8 cellular contexts compared by ENCODE assay signal in genomic region chr1:154386643-154387352, GRCh38. TPM values are rescaled to one million over a fixed set of nuclear protein-coding genes. Genes with fewer than 3 reads are reported as not detected.
DNase-seq lines count a peak whose midpoint lies in the region; ATAC-seq and TF ChIP-seq lines count a peak whose summit lies in the region.

No MANE protein-coding gene starts in this region.

- ATAC-seq in GM19324 (IDR thresholded peaks at IDR 0.05; ENCODE audit: low FRiP score, unreplicated experiment), result peak; percentile 76

- peak overlapping the region; percentile 60 for H3K4me3 Mint-ChIP-seq in activated naive CD4-positive, alpha-beta T cell treated with anti-CD3 and anti-CD28 coated beads for 36 hours

- H4K20me1 ChIP-seq in OCI-LY7 (ENCODE audit: insufficient read depth, low read length), result no peaks in the 10 kb centered on the region

- peak; percentile 11 for DNase-seq in OCI-LY7 (ENCODE audit: low spot score)
- peak; percentile 88 for DNase-seq in activated naive CD4-positive, alpha-beta T cell treated with anti-CD3 and anti-CD28 coated beads for 36 hours
- peak; percentile 67 to 72 for DNase-seq in stimulated activated CD4-positive, alpha-beta T cell treated with anti-CD3 and anti-CD28 coated beads, Interleukin-2, amount 100 ng/mL, for 48 hours
- DNase-seq in A172 (ENCODE audit: low spot score), result no peak
- no peak for DNase-seq in NK-92 treated with Interleukin-12 subunit alpha and Interleukin-12 subunit beta, amount 100 ng/mL, for 24 hours (lab: John Stamatoyannopoulos, UW)
- DNase-seq in HK-2 (ENCODE audit: unreplicated experiment), result no peak
- DNase-seq in DMS 273 treated with DMSO at 0.1 percent for 48 hours (lab: John Stamatoyannopoulos, UW), result no peak

- no TSS peak for BruUV-seq in OCI-LY7 (replicated peaks; lab: Mats Ljungman, UMichigan)

- no peaks in the 10 kb centered on the region for H3K79me2 ChIP-seq in OCI-LY7 (ENCODE audit: insufficient read depth, low read depth, low read length)

- H3K9me3 Mint-ChIP-seq in activated naive CD4-positive, alpha-beta T cell treated with anti-CD3 and anti-CD28 coated beads for 36 hours, result no peaks in the 10 kb centered on the region

- H2AFZ ChIP-seq in OCI-LY7 (ENCODE audit: low read length), result peak overlapping the region; percentile 87

- H3K4me2 ChIP-seq in OCI-LY7 (ENCODE audit: low read length), result peak overlapping the region; percentile 4; the same call in 1 of the 2 replicates

- no peaks in the 10 kb centered on the region for H3K9me3 ChIP-seq in OCI-LY7 (ENCODE audit: low read length)

- H3K27ac ChIP-seq in OCI-LY7 (ENCODE audit: low read depth, low read length, poor library complexity, severe bottlenecking), result no peak overlapping the region

- H3K4me1 Mint-ChIP-seq in activated naive CD4-positive, alpha-beta T cell treated with anti-CD3 and anti-CD28 coated beads for 36 hours (ENCODE audit: low read depth), result peaks cover 39% of the 10 kb centered on the region

- no peaks in the 10 kb centered on the region for H3K9me2 ChIP-seq in OCI-LY7 (ENCODE audit: insufficient read depth, low read length)

- no peak overlapping the region for H3K4me3 ChIP-seq in OCI-LY7 (ENCODE audit: low read depth, low read length, poor library complexity, severe bottlenecking)

- intact Hi-C loops in OCI-LY7 (cut with micrococcal nuclease; ENCODE audit: unreplicated experiment), result no loop called here
- intact Hi-C loops in activated naive CD4-positive, alpha-beta T cell treated with anti-CD3 and anti-CD28 coated beads for 36 hours (cut with micrococcal nuclease), result loop anchor here (1.0 kb wide), 2 partner anchors 19 to 33 kb away; partner anchors contain the start of gene IL6R

- H3K36me3 ChIP-seq in OCI-LY7 (ENCODE audit: insufficient read depth, low read length), result no peaks in the 10 kb centered on the region

- POLR2A ChIA-PET in OCI-LY7 (lab: Charles Lee), result interaction anchor here (0.7 to 1.0 kb wide), 2 partner anchors 39 to 506 kb away, joined by 3 read pairs; no protein-coding TSS in a partner anchor

- H3K36me3 Mint-ChIP-seq in activated naive CD4-positive, alpha-beta T cell treated with anti-CD3 and anti-CD28 coated beads for 36 hours (ENCODE audit: low read depth), result no peaks in the 10 kb centered on the region

- CTCF ChIA-PET in OCI-LY7 (lab: Charles Lee; ENCODE audit: unreplicated experiment), result no interaction called here
- CTCF ChIA-PET in activated naive CD4-positive, alpha-beta T cell treated with anti-CD3 and anti-CD28 coated beads for 36 hours (lab: Charles Lee), result interaction anchor here (0.6 to 2.2 kb wide), 5 partner anchors 19 to 187 kb away, joined by 3 to 7 read pairs (median 4); no protein-coding TSS in a partner anchor

- TF ChIP-seq CTCF in OCI-LY7 (conservative IDR thresholded peaks at IDR 0.05; ENCODE audit: low read length), result no peak

- peak overlapping the region; percentile 90 for H3K27ac Mint-ChIP-seq in activated naive CD4-positive, alpha-beta T cell treated with anti-CD3 and anti-CD28 coated beads for 36 hours

- no peaks in the 10 kb centered on the region for H3K27me3 Mint-ChIP-seq in activated naive CD4-positive, alpha-beta T cell treated with anti-CD3 and anti-CD28 coated beads for 36 hours (ENCODE audit: low read depth)

- H3K4me1 ChIP-seq in OCI-LY7 (ENCODE audit: insufficient read depth, low read length, poor library complexity, severe bottlenecking), result peaks cover 4% of the 10 kb centered on the region

RNA-seq across cellular contexts. Expression of gene IL6R, which starts 18.3 kb away (rescaled TPM):
- not detected in 2 replicates for total RNA-seq in OCI-LY7 (2014; rRNA removed; shearing (Covaris generic))
- total RNA-seq in OCI-LY7 (2022), result not detected in 2 replicates
- total RNA-seq in activated naive CD4-positive, alpha-beta T cell treated with anti-CD3 and anti-CD28 coated beads for 36 hours, result 10 to 100 TPM; 17.3 to 25.9 TPM
- 2.4 and 4.5 TPM in 2 replicates for total RNA-seq in A172 (2014; rRNA removed; shearing (Covaris generic))

Comparison
In these comparisons a context has a peak if more than half of its experiments do, and no peak if none do; other contexts are left out.
1. DNase-seq: peak in OCI-LY7 (single experiment), activated naive CD4-positive, alpha-beta T cell treated with anti-CD3 and anti-CD28 coated beads for 36 hours (single experiment) and stimulated activated CD4-positive, alpha-beta T cell treated with anti-CD3 and anti-CD28 coated beads, Interleukin-2, amount 100 ng/mL, for 48 hours (2 of 2); none in A172 (single experiment), NK-92 treated with Interleukin-12 subunit alpha and Interleukin-12 subunit beta, amount 100 ng/mL, for 24 hours (single experiment), HK-2 (single experiment) and DMS 273 treated with DMSO at 0.1 percent for 48 hours (single experiment).